1 cellular context compared by ENCODE assay signal in genomic region chr9:111678293-111678692, GRCh38.
TF ChIP-seq lines count a peak whose summit lies in the region.

No MANE protein-coding gene starts in this region.

TF ChIP-seq in HepG2, 621 proteins besides CTCF, POLR2A, EP300 and RAD21 (continued from another document and continues in another):
- TF ChIP-seq, protein P1, sequence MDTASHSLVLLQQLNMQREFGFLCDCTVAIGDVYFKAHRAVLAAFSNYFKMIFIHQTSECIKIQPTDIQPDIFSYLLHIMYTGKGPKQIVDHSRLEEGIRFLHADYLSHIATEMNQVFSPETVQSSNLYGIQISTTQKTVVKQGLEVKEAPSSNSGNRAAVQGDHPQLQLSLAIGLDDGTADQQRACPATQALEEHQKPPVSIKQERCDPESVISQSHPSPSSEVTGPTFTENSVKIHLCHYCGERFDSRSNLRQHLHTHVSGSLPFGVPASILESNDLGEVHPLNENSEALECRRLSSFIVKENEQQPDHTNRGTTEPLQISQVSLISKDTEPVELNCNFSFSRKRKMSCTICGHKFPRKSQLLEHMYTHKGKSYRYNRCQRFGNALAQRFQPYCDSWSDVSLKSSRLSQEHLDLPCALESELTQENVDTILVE (CRISPR knock-in tag; IDR thresholded peaks at IDR 0.05) = no peak
- TF ChIP-seq MNT (IDR thresholded peaks at IDR 0.05) (no peak), ZNF367 (CRISPR knock-in tag; IDR thresholded peaks at IDR 0.05; ENCODE audit: borderline replicate concordance) (no peak), ELF4 (CRISPR knock-in tag; IDR thresholded peaks at IDR 0.05; ENCODE audit: borderline replicate concordance) (no peak), ZNF672 (CRISPR knock-in tag; IDR thresholded peaks at IDR 0.05) (no peak), ZBTB8A (CRISPR knock-in tag; IDR thresholded peaks at IDR 0.05; ENCODE audit: borderline replicate concordance, low read depth) (no peak), PRDM15 (CRISPR knock-in tag; IDR thresholded peaks at IDR 0.05) (no peak), ZNF792 (CRISPR knock-in tag; IDR thresholded peaks at IDR 0.05) (no peak), GLI4 (CRISPR knock-in tag; IDR thresholded peaks at IDR 0.05; ENCODE audit: borderline replicate concordance) (no peak), RXRA (CRISPR knock-in tag; IDR thresholded peaks at IDR 0.05) (peak; percentile 49), ZNF230 (CRISPR knock-in tag; IDR thresholded peaks at IDR 0.05) (no peak), ZNF703 (CRISPR knock-in tag; IDR thresholded peaks at IDR 0.05; ENCODE audit: borderline replicate concordance) (no peak), RFX3 (CRISPR knock-in tag; IDR thresholded peaks at IDR 0.05) (no peak), RFX1 (IDR thresholded peaks at IDR 0.05) (no peak), HNRNPK (IDR thresholded peaks at IDR 0.05; ENCODE audit: low read depth, low read length, poor library complexity, severe bottlenecking) (no peak), ZNF30 (CRISPR knock-in tag; IDR thresholded peaks at IDR 0.05) (no peak), ZFAT (CRISPR knock-in tag; conservative IDR thresholded peaks at IDR 0.05) (no peak), ZNF775 (CRISPR knock-in tag; IDR thresholded peaks at IDR 0.05; ENCODE audit: borderline replicate concordance) (no peak), NR2C2 (CRISPR knock-in tag; IDR thresholded peaks at IDR 0.05; ENCODE audit: borderline replicate concordance) (no peak), SP2 (CRISPR knock-in tag; IDR thresholded peaks at IDR 0.05) (no peak), PTBP1 (IDR thresholded peaks at IDR 0.05; ENCODE audit: low read depth, low read length, poor library complexity, severe bottlenecking) (no peak), PPARG (CRISPR knock-in tag; conservative IDR thresholded peaks at IDR 0.05) (0 out of 2 replicates have a peak, but pooled peaks have one; percentile 45), ZNF737 (CRISPR knock-in tag; IDR thresholded peaks at IDR 0.05; ENCODE audit: borderline replicate concordance) (no peak), KAT8 (CRISPR knock-in tag; IDR thresholded peaks at IDR 0.05) (no peak), ATF4 (CRISPR knock-in tag; IDR thresholded peaks at IDR 0.05) (no peak), SOX5 (CRISPR knock-in tag; IDR thresholded peaks at IDR 0.05; ENCODE audit: borderline replicate concordance) (no peak), SAFB2 (CRISPR knock-in tag; IDR thresholded peaks at IDR 0.05; ENCODE audit: borderline replicate concordance, low read depth) (no peak), MED13 (CRISPR knock-in tag; IDR thresholded peaks at IDR 0.05) (no peak), NBN (conservative IDR thresholded peaks at IDR 0.05) (no peak), ZNF605 (CRISPR knock-in tag; IDR thresholded peaks at IDR 0.05) (no peak), ZNF567 (CRISPR knock-in tag; IDR thresholded peaks at IDR 0.05; ENCODE audit: borderline replicate concordance) (no peak), POLR2AphosphoS5 (IDR thresholded peaks at IDR 0.05; ENCODE audit: low read depth, low read length) (no peak)
- TF ChIP-seq, protein P2, sequence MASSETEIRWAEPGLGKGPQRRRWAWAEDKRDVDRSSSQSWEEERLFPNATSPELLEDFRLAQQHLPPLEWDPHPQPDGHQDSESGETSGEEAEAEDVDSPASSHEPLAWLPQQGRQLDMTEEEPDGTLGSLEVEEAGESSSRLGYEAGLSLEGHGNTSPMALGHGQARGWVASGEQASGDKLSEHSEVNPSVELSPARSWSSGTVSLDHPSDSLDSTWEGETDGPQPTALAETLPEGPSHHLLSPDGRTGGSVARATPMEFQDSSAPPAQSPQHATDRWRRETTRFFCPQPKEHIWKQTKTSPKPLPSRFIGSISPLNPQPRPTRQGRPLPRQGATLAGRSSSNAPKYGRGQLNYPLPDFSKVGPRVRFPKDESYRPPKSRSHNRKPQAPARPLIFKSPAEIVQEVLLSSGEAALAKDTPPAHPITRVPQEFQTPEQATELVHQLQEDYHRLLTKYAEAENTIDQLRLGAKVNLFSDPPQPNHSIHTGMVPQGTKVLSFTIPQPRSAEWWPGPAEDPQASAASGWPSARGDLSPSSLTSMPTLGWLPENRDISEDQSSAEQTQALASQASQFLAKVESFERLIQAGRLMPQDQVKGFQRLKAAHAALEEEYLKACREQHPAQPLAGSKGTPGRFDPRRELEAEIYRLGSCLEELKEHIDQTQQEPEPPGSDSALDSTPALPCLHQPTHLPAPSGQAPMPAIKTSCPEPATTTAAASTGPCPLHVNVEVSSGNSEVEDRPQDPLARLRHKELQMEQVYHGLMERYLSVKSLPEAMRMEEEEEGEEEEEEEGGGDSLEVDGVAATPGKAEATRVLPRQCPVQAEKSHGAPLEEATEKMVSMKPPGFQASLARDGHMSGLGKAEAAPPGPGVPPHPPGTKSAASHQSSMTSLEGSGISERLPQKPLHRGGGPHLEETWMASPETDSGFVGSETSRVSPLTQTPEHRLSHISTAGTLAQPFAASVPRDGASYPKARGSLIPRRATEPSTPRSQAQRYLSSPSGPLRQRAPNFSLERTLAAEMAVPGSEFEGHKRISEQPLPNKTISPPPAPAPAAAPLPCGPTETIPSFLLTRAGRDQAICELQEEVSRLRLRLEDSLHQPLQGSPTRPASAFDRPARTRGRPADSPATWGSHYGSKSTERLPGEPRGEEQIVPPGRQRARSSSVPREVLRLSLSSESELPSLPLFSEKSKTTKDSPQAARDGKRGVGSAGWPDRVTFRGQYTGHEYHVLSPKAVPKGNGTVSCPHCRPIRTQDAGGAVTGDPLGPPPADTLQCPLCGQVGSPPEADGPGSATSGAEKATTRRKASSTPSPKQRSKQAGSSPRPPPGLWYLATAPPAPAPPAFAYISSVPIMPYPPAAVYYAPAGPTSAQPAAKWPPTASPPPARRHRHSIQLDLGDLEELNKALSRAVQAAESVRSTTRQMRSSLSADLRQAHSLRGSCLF (CRISPR knock-in tag; IDR thresholded peaks at IDR 0.05; ENCODE audit: borderline replicate concordance) = no peak
- TF ChIP-seq, protein P3, sequence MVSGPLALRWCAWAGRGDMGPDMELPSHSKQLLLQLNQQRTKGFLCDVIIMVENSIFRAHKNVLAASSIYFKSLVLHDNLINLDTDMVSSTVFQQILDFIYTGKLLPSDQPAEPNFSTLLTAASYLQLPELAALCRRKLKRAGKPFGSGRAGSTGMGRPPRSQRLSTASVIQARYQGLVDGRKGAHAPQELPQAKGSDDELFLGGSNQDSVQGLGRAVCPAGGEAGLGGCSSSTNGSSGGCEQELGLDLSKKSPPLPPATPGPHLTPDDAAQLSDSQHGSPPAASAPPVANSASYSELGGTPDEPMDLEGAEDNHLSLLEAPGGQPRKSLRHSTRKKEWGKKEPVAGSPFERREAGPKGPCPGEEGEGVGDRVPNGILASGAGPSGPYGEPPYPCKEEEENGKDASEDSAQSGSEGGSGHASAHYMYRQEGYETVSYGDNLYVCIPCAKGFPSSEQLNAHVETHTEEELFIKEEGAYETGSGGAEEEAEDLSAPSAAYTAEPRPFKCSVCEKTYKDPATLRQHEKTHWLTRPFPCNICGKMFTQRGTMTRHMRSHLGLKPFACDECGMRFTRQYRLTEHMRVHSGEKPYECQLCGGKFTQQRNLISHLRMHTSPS (CRISPR knock-in tag; IDR thresholded peaks at IDR 0.05; ENCODE audit: low read depth) = peak; percentile 54; the same call in 1 of the 2 replicates
- TF ChIP-seq, protein P4, sequence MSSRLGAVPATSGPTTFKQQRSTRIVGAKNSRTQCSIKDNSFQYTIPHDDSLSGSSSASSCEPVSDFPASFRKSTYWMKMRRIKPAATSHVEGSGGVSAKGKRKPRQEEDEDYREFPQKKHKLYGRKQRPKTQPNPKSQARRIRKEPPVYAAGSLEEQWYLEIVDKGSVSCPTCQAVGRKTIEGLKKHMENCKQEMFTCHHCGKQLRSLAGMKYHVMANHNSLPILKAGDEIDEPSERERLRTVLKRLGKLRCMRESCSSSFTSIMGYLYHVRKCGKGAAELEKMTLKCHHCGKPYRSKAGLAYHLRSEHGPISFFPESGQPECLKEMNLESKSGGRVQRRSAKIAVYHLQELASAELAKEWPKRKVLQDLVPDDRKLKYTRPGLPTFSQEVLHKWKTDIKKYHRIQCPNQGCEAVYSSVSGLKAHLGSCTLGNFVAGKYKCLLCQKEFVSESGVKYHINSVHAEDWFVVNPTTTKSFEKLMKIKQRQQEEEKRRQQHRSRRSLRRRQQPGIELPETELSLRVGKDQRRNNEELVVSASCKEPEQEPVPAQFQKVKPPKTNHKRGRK (CRISPR knock-in tag; IDR thresholded peaks at IDR 0.05) = no peak
- TF ChIP-seq, protein P5, sequence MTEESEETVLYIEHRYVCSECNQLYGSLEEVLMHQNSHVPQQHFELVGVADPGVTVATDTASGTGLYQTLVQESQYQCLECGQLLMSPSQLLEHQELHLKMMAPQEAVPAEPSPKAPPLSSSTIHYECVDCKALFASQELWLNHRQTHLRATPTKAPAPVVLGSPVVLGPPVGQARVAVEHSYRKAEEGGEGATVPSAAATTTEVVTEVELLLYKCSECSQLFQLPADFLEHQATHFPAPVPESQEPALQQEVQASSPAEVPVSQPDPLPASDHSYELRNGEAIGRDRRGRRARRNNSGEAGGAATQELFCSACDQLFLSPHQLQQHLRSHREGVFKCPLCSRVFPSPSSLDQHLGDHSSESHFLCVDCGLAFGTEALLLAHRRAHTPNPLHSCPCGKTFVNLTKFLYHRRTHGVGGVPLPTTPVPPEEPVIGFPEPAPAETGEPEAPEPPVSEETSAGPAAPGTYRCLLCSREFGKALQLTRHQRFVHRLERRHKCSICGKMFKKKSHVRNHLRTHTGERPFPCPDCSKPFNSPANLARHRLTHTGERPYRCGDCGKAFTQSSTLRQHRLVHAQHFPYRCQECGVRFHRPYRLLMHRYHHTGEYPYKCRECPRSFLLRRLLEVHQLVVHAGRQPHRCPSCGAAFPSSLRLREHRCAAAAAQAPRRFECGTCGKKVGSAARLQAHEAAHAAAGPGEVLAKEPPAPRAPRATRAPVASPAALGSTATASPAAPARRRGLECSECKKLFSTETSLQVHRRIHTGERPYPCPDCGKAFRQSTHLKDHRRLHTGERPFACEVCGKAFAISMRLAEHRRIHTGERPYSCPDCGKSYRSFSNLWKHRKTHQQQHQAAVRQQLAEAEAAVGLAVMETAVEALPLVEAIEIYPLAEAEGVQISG (CRISPR knock-in tag; IDR thresholded peaks at IDR 0.05) = 0 out of 2 replicates have a peak, but pooled peaks have one; percentile 15
- TF ChIP-seq, protein P6, sequence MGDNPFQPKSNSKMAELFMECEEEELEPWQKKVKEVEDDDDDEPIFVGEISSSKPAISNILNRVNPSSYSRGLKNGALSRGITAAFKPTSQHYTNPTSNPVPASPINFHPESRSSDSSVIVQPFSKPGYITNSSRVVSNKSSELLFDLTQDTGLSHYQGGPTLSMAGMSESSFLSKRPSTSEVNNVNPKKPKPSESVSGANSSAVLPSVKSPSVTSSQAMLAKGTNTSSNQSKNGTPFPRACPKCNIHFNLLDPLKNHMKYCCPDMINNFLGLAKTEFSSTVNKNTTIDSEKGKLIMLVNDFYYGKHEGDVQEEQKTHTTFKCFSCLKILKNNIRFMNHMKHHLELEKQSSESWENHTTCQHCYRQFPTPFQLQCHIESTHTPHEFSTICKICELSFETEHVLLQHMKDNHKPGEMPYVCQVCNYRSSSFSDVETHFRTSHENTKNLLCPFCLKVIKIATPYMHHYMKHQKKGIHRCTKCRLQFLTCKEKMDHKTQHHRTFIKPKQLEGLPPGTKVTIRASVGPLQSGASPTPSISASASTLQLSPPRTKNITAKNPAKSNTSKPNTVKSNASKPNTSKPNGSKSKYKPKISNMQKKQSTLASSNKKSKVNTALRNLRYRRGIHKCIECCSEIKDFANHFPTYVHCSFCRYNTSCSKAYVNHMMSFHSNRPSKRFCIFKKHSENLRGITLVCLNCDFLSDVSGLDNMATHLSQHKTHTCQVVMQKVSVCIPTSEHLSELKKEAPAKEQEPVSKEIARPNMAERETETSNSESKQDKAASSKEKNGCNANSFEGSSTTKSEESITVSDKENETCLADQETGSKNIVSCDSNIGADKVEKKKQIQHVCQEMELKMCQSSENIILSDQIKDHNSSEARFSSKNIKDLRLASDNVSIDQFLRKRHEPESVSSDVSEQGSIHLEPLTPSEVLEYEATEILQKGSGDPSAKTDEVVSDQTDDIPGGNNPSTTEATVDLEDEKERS (CRISPR knock-in tag; IDR thresholded peaks at IDR 0.05) = no peak
